Comparison of ENCODE assay signal across 14 cellular contexts in genomic region chr4:139523076-139523475, GRCh38. TPM values are rescaled to one million over a fixed set of nuclear protein-coding genes. Genes with fewer than 3 reads are reported as not detected.
DNase-seq lines count a peak whose midpoint lies in the region; ATAC-seq and TF ChIP-seq lines count a peak whose summit lies in the region.
"Had no signal": no experiment of that assay in that cellular context is flagged by ENCODE, and none has a peak within 500 bp of the region (broad histone marks: within the 10 kb centered on the region; RNA-seq: fewer than 3 reads in every experiment).

No MANE protein-coding gene starts in this region.

- DNase-seq in Daoy (ENCODE audit: low read depth) (peak; percentile 4), LNCaP clone FGC (ENCODE audit: low read depth) (peak; percentile 48), astrocyte of the hippocampus (ENCODE audit: low read depth, low spot score) (peak; percentile 45), left colon (peak in 1 of 2 donors; percentile 73), DMS153 (lab: John Stamatoyannopoulos, UW) (no peak)
- DNase-seq in stimulated activated CD4-positive, alpha-beta T cell treated with anti-CD3 and anti-CD28 coated beads, Interleukin-2, amount 100 ng/mL, for 24 hours, result no peak
- DNase-seq: activated CD4-positive, alpha-beta T cell treated with anti-CD3 and anti-CD28 coated beads for 1 hour; activated effector memory CD4-positive, alpha-beta T cell treated with anti-CD3 and anti-CD28 coated beads, Interleukin-2, amount 50 U/mL, for 16 hours; Caco-2; occipital lobe; SHP77 treated with DMSO at 0.1 percent for 48 hours; T-helper 2 cell had no signal

- ATAC-seq in left colon (peak; percentile 83), HG03045 (IDR thresholded peaks at IDR 0.05; ENCODE audit: unreplicated experiment) (no peak)

- no peak overlapping the region for H3K4me3 ChIP-seq in LNCaP clone FGC (ENCODE audit: low read depth, low read length)
- H3K4me3 ChIP-seq: hepatocyte had no signal

- TF ChIP-seq CTCF in LNCaP clone FGC (IDR thresholded peaks at IDR 0.05; ENCODE audit: control insufficient read depth, extremely low read depth, insufficient read depth), result no peak

- intact Hi-C loops in left colon (cut with DNase I, micrococcal nuclease), result no loop called here

RNA-seq across cellular contexts. Expression of gene SETD7, which starts 32.9 kb away (rescaled TPM):
- total RNA-seq in Daoy (2014; rRNA removed; shearing (Covaris generic)), result 18.2 and 20.7 TPM in 2 replicates
- 10 to 100 TPM; 17.6 to 23.8 TPM for total RNA-seq in left colon

Comparison
In these comparisons a context has a peak if more than half of its experiments do, and no peak if none do; other contexts are left out.
1. DNase-seq: peak in Daoy (single experiment), LNCaP clone FGC (single experiment) and astrocyte of the hippocampus (single experiment); none in stimulated activated CD4-positive, alpha-beta T cell treated with anti-CD3 and anti-CD28 coated beads, Interleukin-2, amount 100 ng/mL, for 24 hours (0 of 2) and DMS153 (single experiment).